19 cellular contexts compared by ENCODE assay signal in the genomic region with DNA sequence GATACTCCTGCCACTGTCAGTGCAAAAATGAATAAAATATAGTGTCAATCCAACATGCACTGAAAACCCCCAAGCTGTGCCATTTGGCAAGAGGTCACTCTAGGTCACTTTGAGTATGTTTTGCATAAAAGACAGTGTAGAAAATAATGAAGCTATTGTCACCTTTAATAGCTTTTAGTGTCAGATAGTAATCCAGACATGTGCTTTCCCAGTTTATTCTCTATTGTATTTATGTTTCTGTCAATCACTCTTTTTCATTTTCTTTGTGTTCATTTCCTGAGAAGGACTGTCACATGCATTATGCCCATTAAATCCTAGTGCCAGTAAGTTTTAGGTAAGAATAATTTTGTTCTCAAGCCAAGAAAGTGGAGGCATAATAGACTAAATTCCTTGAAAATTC.
DNase-seq lines count a peak whose midpoint lies in the region; ATAC-seq and TF ChIP-seq lines count a peak whose summit lies in the region.
"Had no signal": no experiment of that assay in that cellular context is flagged by ENCODE, and none has a peak within 500 bp of the region (broad histone marks: within the 10 kb centered on the region; RNA-seq: fewer than 3 reads in every experiment).

No MANE protein-coding gene starts in this region.

- H3K4me1 ChIP-seq in osteoblast (ENCODE audit: insufficient read depth, low read length) (no peaks in the 10 kb centered on the region), uterus (no peaks in the 10 kb centered on the region)

- H3K27me3 ChIP-seq in osteoblast (ENCODE audit: insufficient read depth, low read length) (no peaks in the 10 kb centered on the region), uterus (no peaks in the 10 kb centered on the region)

- H3K4me3 ChIP-seq in osteoblast (ENCODE audit: insufficient read depth, low read length) (no peak overlapping the region), uterus (no peak overlapping the region)
- H3K4me3 ChIP-seq: GM23338 had no signal

- no peak for TF ChIP-seq CTCF in osteoblast (IDR thresholded peaks at IDR 0.05; ENCODE audit: extremely low read depth, low read depth, low read length)
- TF ChIP-seq CTCF in uterus (IDR thresholded peaks at IDR 0.05) = no peak

- no peaks in the 10 kb centered on the region for H3K79me2 ChIP-seq in osteoblast (ENCODE audit: insufficient read depth, low read length)

- no peak for ATAC-seq in HG03469 (IDR thresholded peaks at IDR 0.05; ENCODE audit: unreplicated experiment)
- ATAC-seq: GM23338, HCT116 had no signal

- DNase-seq in NCI-H1417 (lab: John Stamatoyannopoulos, UW) (peak in 2 of 3 experiments; percentile 13 to 56), NCI-H1417 treated with DMSO at 0.1 percent for 48 hours (lab: John Stamatoyannopoulos, UW) (no peak), NCI-H146 (lab: John Stamatoyannopoulos, UW) (peak; percentile 63), NCI-H2227 treated with DMSO at 0.1 percent for 48 hours (lab: John Stamatoyannopoulos, UW) (peak; percentile 7), osteoblast (ENCODE audit: insufficient read length, low spot score, missing footprints) (peak; percentile 25), uterus (no peak), NCI-H1930 (lab: John Stamatoyannopoulos, UW) (no peak)
- DNase-seq: C1 segment of cervical spinal cord; Calu3; CD4-positive, alpha-beta memory T cell; COR-L47; DMS53; DMS79 treated with DMSO at 0.1 percent for 48 hours; GF-D8; H9 had no signal

- H3K9me3 ChIP-seq in osteoblast (ENCODE audit: low read depth, low read length) (no peaks in the 10 kb centered on the region), uterus (no peaks in the 10 kb centered on the region)

- H4K20me1 ChIP-seq in osteoblast (ENCODE audit: insufficient read depth, low read length) = no peaks in the 10 kb centered on the region

- H2AFZ ChIP-seq in osteoblast (ENCODE audit: low read length) = no peak overlapping the region
- H2AFZ ChIP-seq: GM23338 had no signal

- no peak overlapping the region for H3K4me2 ChIP-seq in osteoblast (ENCODE audit: insufficient read depth, low read length)
- H3K4me2 ChIP-seq: GM23338 had no signal

- H3K27ac ChIP-seq in osteoblast (ENCODE audit: low read depth, low read length) (no peak overlapping the region), uterus (no peak overlapping the region)
- H3K27ac ChIP-seq: 22Rv1 had no signal

- intact Hi-C loops in uterus (cut with DNase I; ENCODE audit: low total_unique reads) = no loop called here

- TF ChIP-seq POLR2A in uterus (IDR thresholded peaks at IDR 0.05) = no peak

- H3K36me3 ChIP-seq in osteoblast (ENCODE audit: insufficient read depth, low read length) = no peaks in the 10 kb centered on the region
- H3K36me3 ChIP-seq in uterus = no peaks in the 10 kb centered on the region

Comparison
In these comparisons a context has a peak if more than half of its experiments do, and no peak if none do; other contexts are left out.
1. DNase-seq: peak in NCI-H1417 (2 of 3), NCI-H146 (single experiment), NCI-H2227 treated with DMSO at 0.1 percent for 48 hours (single experiment) and osteoblast (single experiment); none in NCI-H1417 treated with DMSO at 0.1 percent for 48 hours (single experiment), uterus (0 of 2) and NCI-H1930 (0 of 2).